In genomic region chr10:96614515-96614914, GRCh38 we compare ENCODE assay signal across 10 cellular contexts. TPM values are rescaled to one million over a fixed set of nuclear protein-coding genes. Genes with fewer than 3 reads are reported as not detected.
DNase-seq lines count a peak whose midpoint lies in the region; ATAC-seq, FAIRE-seq and TF ChIP-seq lines count a peak whose summit lies in the region.
"Had no signal": no experiment of that assay in that cellular context is flagged by ENCODE, and none has a peak within 500 bp of the region (broad histone marks: within the 10 kb centered on the region; RNA-seq: fewer than 3 reads in every experiment).

No MANE protein-coding gene starts in this region.

- H3K36me3 Mint-ChIP-seq in CD4-positive, alpha-beta T cell (ENCODE audit: low read depth): no peaks in the 10 kb centered on the region

- H3K27ac ChIP-seq in small intestine (ENCODE audit: low read depth in 1 of 2, low read length in 1 of 2): no peak overlapping the region
- H3K27ac ChIP-seq in CD4-positive, alpha-beta T cell (ENCODE audit: low read depth, low read length): no peak overlapping the region

- H3K4me1 ChIP-seq in small intestine (ENCODE audit: control insufficient read depth in 2 of 2, insufficient read depth in 1 of 2, low read depth in 1 of 2, low read length in 1 of 2): peaks cover 3 to 9% of the 10 kb centered on the region in 2 donors

- H3K4me3 ChIP-seq in small intestine (ENCODE audit: low read depth in 1 of 2, low read length in 2 of 2): no peak overlapping the region

- POLR2A ChIA-PET in CD4-positive, alpha-beta T cell (lab: Charles Lee): no interaction called here

- no peaks in the 10 kb centered on the region for H3K27me3 ChIP-seq in small intestine (ENCODE audit: control insufficient read depth in 2 of 2, insufficient read depth in 2 of 2, low read length in 2 of 2)
- H3K27me3 ChIP-seq in CD4-positive, alpha-beta T cell (ENCODE audit: control insufficient read depth, insufficient read depth, low read length): no peaks in the 10 kb centered on the region

- H3K27me3 Mint-ChIP-seq in CD4-positive, alpha-beta T cell: no peaks in the 10 kb centered on the region

- TF ChIP-seq CTCF in CD4-positive, alpha-beta T cell (IDR thresholded peaks at IDR 0.05): no peak

- no peak for ATAC-seq in CD4-positive, alpha-beta T cell (ENCODE audit: poor library complexity)
- ATAC-seq: left colon had no signal

- H3K4me1 Mint-ChIP-seq in CD4-positive, alpha-beta T cell (ENCODE audit: low read depth): peaks cover 5% of the 10 kb centered on the region

- H3K27ac Mint-ChIP-seq in CD4-positive, alpha-beta T cell: no peak overlapping the region

- no peak overlapping the region for H3K4me3 Mint-ChIP-seq in CD4-positive, alpha-beta T cell
- H3K4me3 Mint-ChIP-seq: CD14-positive monocyte had no signal

- CTCF ChIA-PET in CD4-positive, alpha-beta T cell (lab: Charles Lee): interaction anchor here (0.9 kb wide), 1 partner anchor 26 kb away, joined by 3 read pairs; no protein-coding TSS in a partner anchor

- WGBS in small intestine, 3 donors: 65 to 81% (median 73%) methylated on average over 2 of the region's 2 CpGs

- no peak for FAIRE-seq in small intestine (lab: Jason Lieb, UNC)

- DNase-seq in NCI-H82 (lab: John Stamatoyannopoulos, UW) (peak; percentile 24), NCI-H82 treated with DMSO at 0.1 percent for 48 hours (lab: John Stamatoyannopoulos, UW; ENCODE audit: unreplicated experiment) (no peak), NCI-H446 treated with DMSO at 0.1 percent for 48 hours (lab: John Stamatoyannopoulos, UW) (peak; percentile 58), dermis microvascular lymphatic vessel endothelial cell (ENCODE audit: low read depth in 2 of 2) (peak; percentile 76 to 86), small intestine (peak; percentile 81), NCI-H2227 (lab: John Stamatoyannopoulos, UW; ENCODE audit: unreplicated experiment) (no peak)
- no peak for DNase-seq in CD4-positive, alpha-beta T cell
- DNase-seq in activated CD4-positive, alpha-beta T cell treated with anti-CD3 and anti-CD28 coated beads, Interleukin-2, amount 50 U/mL, for 48 hours: no peak

- H3K9me3 ChIP-seq in small intestine (ENCODE audit: control insufficient read depth, low read depth): no peaks in the 10 kb centered on the region
- H3K9me3 ChIP-seq in CD4-positive, alpha-beta T cell (ENCODE audit: control insufficient read depth, low read length): no peaks in the 10 kb centered on the region

- intact Hi-C loops in CD4-positive, alpha-beta T cell (cut with DNase I, micrococcal nuclease): no loop called here

- peaks cover 0 to 4% of the 10 kb centered on the region in 2 donors for H3K36me3 ChIP-seq in small intestine (ENCODE audit: control insufficient read depth in 2 of 2, insufficient read depth in 2 of 2, low read length in 2 of 2)

- no peaks in the 10 kb centered on the region for H3K9me3 Mint-ChIP-seq in CD4-positive, alpha-beta T cell
- H3K9me3 Mint-ChIP-seq: CD14-positive monocyte had no signal

RNA-seq across cellular contexts. Expression of gene TM9SF3, which starts 27.7 kb away (rescaled TPM):
- 67.9 and 69.2 TPM in 2 replicates for total RNA-seq in dermis microvascular lymphatic vessel endothelial cell
- polyA plus RNA-seq in small intestine: 10 to 100 TPM; 30.3 to 91.1 (median 34.0) TPM
- 10 to 100 TPM; 92.4 to 92.7 TPM for total RNA-seq in CD4-positive, alpha-beta T cell

Comparison
In these comparisons a context has a peak if more than half of its experiments do, and no peak if none do; other contexts are left out.
1. DNase-seq: peak in NCI-H82 (single experiment), NCI-H446 treated with DMSO at 0.1 percent for 48 hours (single experiment), dermis microvascular lymphatic vessel endothelial cell (2 of 2) and small intestine (single experiment); none in NCI-H82 treated with DMSO at 0.1 percent for 48 hours (single experiment), CD4-positive, alpha-beta T cell (0 of 10), NCI-H2227 (single experiment) and activated CD4-positive, alpha-beta T cell treated with anti-CD3 and anti-CD28 coated beads, Interleukin-2, amount 50 U/mL, for 48 hours (0 of 2).